Comparison of ENCODE assay signal across 8 cellular contexts in the genomic region with DNA sequence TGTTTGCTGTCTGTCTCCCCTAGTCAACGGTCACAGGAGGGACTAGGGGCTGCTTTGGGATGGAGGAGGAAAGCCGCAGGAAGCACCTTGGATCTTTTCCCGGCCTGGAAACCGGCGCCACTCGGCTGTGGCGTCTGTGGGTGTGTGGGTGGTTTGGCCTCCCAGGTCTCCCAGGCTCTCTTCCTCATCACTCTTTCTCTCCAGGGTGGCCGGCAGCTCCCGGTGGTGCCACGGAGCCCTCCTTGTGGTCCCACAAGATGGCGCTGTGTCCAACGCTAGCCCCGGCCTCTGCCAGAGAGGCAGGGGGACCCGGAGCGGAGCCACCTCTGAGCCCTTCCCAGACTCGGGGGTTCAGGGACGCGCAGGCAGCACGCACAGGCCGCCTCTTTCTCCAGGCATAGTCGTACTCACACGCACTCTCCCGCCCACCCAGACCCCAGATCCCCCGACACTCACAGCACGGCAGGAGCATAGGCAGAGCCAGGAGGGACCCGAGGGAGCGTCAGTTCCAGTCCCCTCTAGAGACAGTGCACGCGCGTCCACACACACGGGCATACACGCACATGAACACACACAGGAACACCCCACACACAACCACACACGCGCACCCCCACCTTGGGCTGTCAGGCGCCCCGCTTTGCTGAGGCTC. TPM values are rescaled to one million over a fixed set of nuclear protein-coding genes. Genes with fewer than 3 reads are reported as not detected.
A peak's percentile ranks its signal among the peaks of the same experiment; 100 is the strongest.
DNase-seq lines count a peak whose midpoint lies in the region; ATAC-seq and TF ChIP-seq lines count a peak whose summit lies in the region.

No MANE protein-coding gene starts in this region.

- H3K36me3 ChIP-seq in ovary (no peaks in the 10 kb centered on the region), thoracic aorta (no peaks in the 10 kb centered on the region)

- ATAC-seq in thoracic aorta (ENCODE audit: insufficient number of reproducible peaks, low FRiP score, low read depth): no peak
- ATAC-seq in GM21515 (IDR thresholded peaks at IDR 0.05; ENCODE audit: unreplicated experiment): no peak

- 9 to 13% (median 10%) methylated on average over 35 to 36 of the region's 36 CpGs for WGBS in ovary, 3 donors

- peak; percentile 88 for DNase-seq in DMS 273 (lab: John Stamatoyannopoulos, UW; ENCODE audit: unreplicated experiment)
- peak; percentile 65 for DNase-seq in SK-MEL-5 (ENCODE audit: low read depth, low spot score)
- DNase-seq in activated naive CD4-positive, alpha-beta T cell treated with Interleukin-2 at 50 U/mL for 16 hours: peak; percentile 59
- peak; percentile 25 for DNase-seq in glomerular endothelial cell (ENCODE audit: extremely low read depth, low read depth, low spot score)
- peak; percentile 85 to 91 (median 89) for DNase-seq in ovary
- DNase-seq in thoracic aorta (ENCODE audit: low spot score): peak; percentile 41

- no peak for TF ChIP-seq POLR2A in ovary (IDR thresholded peaks at IDR 0.05)

- no peak overlapping the region for H3K4me3 ChIP-seq in ovary
- H3K4me3 ChIP-seq in thoracic aorta: peak overlapping the region; percentile 60

- peak; percentile 87 for TF ChIP-seq RAD21 in Ishikawa (IDR thresholded peaks at IDR 0.05; ENCODE audit: low read depth)

- H3K4me1 ChIP-seq in ovary (ENCODE audit: insufficient read depth) (peaks cover 4% of the 10 kb centered on the region), thoracic aorta (ENCODE audit: control insufficient read depth in 1 of 2, low read depth in 2 of 2) (peaks cover 0 to 5% of the 10 kb centered on the region in 2 donors)

- no peaks in the 10 kb centered on the region for H3K9me3 ChIP-seq in ovary
- no peaks in the 10 kb centered on the region for H3K9me3 ChIP-seq in thoracic aorta

- intact Hi-C loops in ovary (cut with DNase I): loop anchor here (5.0 to 10.0 kb wide), 6 partner anchors 151 to 371 kb away; partner anchors contain the start of gene SSBP3 (in 3 of the 4)

- TF ChIP-seq CTCF in ovary (IDR thresholded peaks at IDR 0.05) (peak; percentile 76 to 83 (median 80)), thoracic aorta (IDR thresholded peaks at IDR 0.05) (peak; percentile 67)

- no peaks in the 10 kb centered on the region for H3K27me3 ChIP-seq in ovary
- no peaks in the 10 kb centered on the region for H3K27me3 ChIP-seq in thoracic aorta (replicated peaks; ENCODE audit: insufficient read depth)

- in situ Hi-C loops in SK-MEL-5 (cut with HindIII; ENCODE audit: low pct_unique_long_range_greater_than_20kb, low sequenced_read_pairs): no loop called here

- TF ChIP-seq EP300 in Ishikawa (IDR thresholded peaks at IDR 0.05; ENCODE audit: borderline replicate concordance) (no peak), ovary (IDR thresholded peaks at IDR 0.05) (no peak)

- no peak overlapping the region for H3K27ac ChIP-seq in ovary
- H3K27ac ChIP-seq in thoracic aorta: no peak overlapping the region

TF ChIP-seq in Ishikawa, 13 proteins besides CTCF, POLR2A, EP300 and RAD21:
- TF ChIP-seq TAF1 (IDR thresholded peaks at IDR 0.05; ENCODE audit: low read depth): no peak
- TF ChIP-seq ZBTB7A (IDR thresholded peaks at IDR 0.05; ENCODE audit: low read depth): peak; percentile 41; the same call in 1 of the 2 replicates
- no peak for TF ChIP-seq FOXM1 (IDR thresholded peaks at IDR 0.05; ENCODE audit: borderline replicate concordance, low read depth)
- TF ChIP-seq MAX (IDR thresholded peaks at IDR 0.05): peak; percentile 37; the same call in 1 of the 2 replicates
- TF ChIP-seq CREB1 (IDR thresholded peaks at IDR 0.05; ENCODE audit: low read depth): no peak
- peak; percentile 67 for TF ChIP-seq EGR1 (IDR thresholded peaks at IDR 0.05)
TF ChIP-seq in Ishikawa: peak in this region for 3.

RNA-seq across cellular contexts. Expression of gene CDCP2, which starts 31.2 kb away (rescaled TPM):
- not detected in 2 replicates for total RNA-seq in SK-MEL-5 (2014; rRNA removed; shearing (Covaris generic))
- not detected in 2 replicates for polyA plus RNA-seq in SK-MEL-5 (2015; cell fraction: cytosol; rRNA removed)
- polyA plus RNA-seq in SK-MEL-5 (2015; cell fraction: nucleus; rRNA removed): not detected in 2 replicates
- total RNA-seq in glomerular endothelial cell (not detected in 2 replicates), ovary (under 1 TPM in 2 of 7 donors, not detected in 5; 0.15 to 0.34 TPM), thoracic aorta (not detected)
- under 1 TPM in 1 of 2 donors, not detected in 1; 0.04 TPM for polyA plus RNA-seq in ovary

Comparison
In these comparisons a context has a peak if more than half of its experiments do, and no peak if none do; other contexts are left out.
1. DNase-seq: peak in every context shown above with its lines; median percentile 89 in ovary; 88 in DMS 273; 65 in SK-MEL-5; 59 in activated naive CD4-positive, alpha-beta T cell treated with Interleukin-2 at 50 U/mL for 16 hours; 41 in thoracic aorta; 25 in glomerular endothelial cell.